Comparison of ENCODE assay signal across 9 cellular contexts in genomic region chr16:77562497-77562896, GRCh38.
"Had no signal": no experiment of that assay in that cellular context is flagged by ENCODE, and none has a peak within 500 bp of the region (broad histone marks: within the 10 kb centered on the region; RNA-seq: fewer than 3 reads in every experiment).

No MANE protein-coding gene starts in this region.

- H3K4me2 ChIP-seq: GM23338, KMS-11 had no signal

- ATAC-seq: GM23338, HCT116 had no signal

- DNase-seq: H7, HFFc6, Karpas-422, KBM-7 had no signal

- H2AFZ ChIP-seq: GM23338 had no signal

- H3K9ac ChIP-seq: KMS-11 had no signal

- H3K27ac ChIP-seq: KMS-11 had no signal

- H3K4me1 ChIP-seq: HAP-1 had no signal

- H3K36me3 ChIP-seq: HAP-1 had no signal

- H3K9me3 ChIP-seq: HAP-1 had no signal

- H3K4me3 ChIP-seq: GM23338, HAP-1 had no signal

- FAIRE-seq: HTR-8/SVneo had no signal
